ENCODE assay signal across 29 cellular contexts in the genomic region with DNA sequence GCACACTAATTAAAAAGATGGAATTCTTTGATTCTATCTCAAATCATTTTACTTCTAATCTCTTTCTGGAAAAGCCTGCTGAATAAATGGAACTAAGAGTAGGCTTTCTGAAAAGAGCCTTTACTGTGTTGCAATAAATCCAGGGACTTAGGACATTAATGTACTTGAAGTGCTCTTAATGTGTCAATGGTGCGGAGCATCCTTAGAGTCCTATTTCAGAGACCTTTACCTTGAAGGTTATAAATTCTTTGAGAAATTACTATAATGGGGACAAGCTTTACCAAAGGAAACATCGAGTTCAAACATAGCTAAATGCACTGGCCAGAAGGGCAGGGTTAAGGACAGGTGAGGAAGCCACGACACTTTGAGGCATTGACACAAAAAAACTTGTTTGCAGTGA. TPM values are rescaled to one million over a fixed set of nuclear protein-coding genes. Genes with fewer than 3 reads are reported as not detected.
DNase-seq lines count a peak whose midpoint lies in the region; ATAC-seq, FAIRE-seq and TF ChIP-seq lines count a peak whose summit lies in the region.
"Had no signal": no experiment of that assay in that cellular context is flagged by ENCODE, and none has a peak within 500 bp of the region (broad histone marks: within the 10 kb centered on the region; RNA-seq: fewer than 3 reads in every experiment).

No MANE protein-coding gene starts in this region.

- CTCF ChIA-PET in IMR-90 (lab: Yijun Ruan, JAX), result no interaction called here

- H3K27me3 ChIP-seq in IMR-90 (ENCODE audit: control insufficient read depth, insufficient read depth, low read length), result no peaks in the 10 kb centered on the region
- H3K27me3 ChIP-seq in small intestine (ENCODE audit: control insufficient read depth in 2 of 2, insufficient read depth in 2 of 2, low read length in 2 of 2), result no peaks in the 10 kb centered on the region
- H3K27me3 ChIP-seq: heart left ventricle, MG63, upper lobe of right lung had no signal

- no peak overlapping the region for H4K91ac ChIP-seq in IMR-90 (ENCODE audit: insufficient read depth, low read depth, low read length)

- H4K5ac ChIP-seq in IMR-90 (ENCODE audit: low read depth, low read length), result no peak overlapping the region

- no peak overlapping the region for H3K14ac ChIP-seq in IMR-90 (replicated peaks; ENCODE audit: low read depth, low read length)

- H2BK120ac ChIP-seq in IMR-90 (ENCODE audit: low read depth, low read length), result no peak overlapping the region

- dilution Hi-C loops in IMR-90 (cut with HindIII; ENCODE audit: low sequenced_read_pairs, unreplicated experiment), result no loop called here

- no peak overlapping the region for H2AFZ ChIP-seq in IMR-90 (replicated peaks; ENCODE audit: low read length, poor library complexity)
- H2AFZ ChIP-seq: parathyroid adenoma had no signal

- H2AK9ac ChIP-seq in IMR-90 (replicated peaks; ENCODE audit: low read depth, low read length, poor library complexity), result no peak overlapping the region

- H3K9me3 ChIP-seq in IMR-90 (ENCODE audit: control insufficient read depth, insufficient read depth, low read length), result no peaks in the 10 kb centered on the region
- no peaks in the 10 kb centered on the region for H3K9me3 ChIP-seq in small intestine (ENCODE audit: control insufficient read depth, low read depth)
- H3K9me3 ChIP-seq: MG63, upper lobe of right lung had no signal

- no peak for FAIRE-seq in small intestine (lab: Jason Lieb, UNC)
- FAIRE-seq: HTR-8/SVneo had no signal

- TF ChIP-seq RAD21 in IMR-90 (IDR thresholded peaks at IDR 0.05; ENCODE audit: low read length), result no peak

- no peak overlapping the region for H2BK5ac ChIP-seq in IMR-90 (ENCODE audit: low read depth, low read length, poor library complexity, severe bottlenecking)

- intact Hi-C loops in IMR-90 (cut with micrococcal nuclease), result no loop called here

- no peak overlapping the region for H3K27ac ChIP-seq in IMR-90 (ENCODE audit: insufficient read depth, low read length)
- no peak overlapping the region for H3K27ac ChIP-seq in small intestine (ENCODE audit: low read depth in 1 of 2, low read length in 1 of 2)
- H3K27ac ChIP-seq: heart left ventricle, parathyroid adenoma, upper lobe of right lung had no signal

- DNase-seq in NCI-H510A treated with DMSO at 0.1 percent for 48 hours (lab: John Stamatoyannopoulos, UW) (peak; percentile 82), NCI-H510A (lab: John Stamatoyannopoulos, UW) (no peak), IMR-90 (no peak), NCI-H524 (lab: John Stamatoyannopoulos, UW) (peak; percentile 34 to 63), left kidney (ENCODE audit: low read depth, low spot score) (peak; percentile 85), small intestine (no peak), amniotic stem cell (lab: John Stamatoyannopoulos, UW) (no peak)
- DNase-seq: activated CD4-positive, alpha-beta T cell treated with anti-CD3 and anti-CD28 coated beads for 4 hours; activated CD8-positive, alpha-beta memory T cell treated with anti-CD3 and anti-CD28 coated beads for 24 hours; activated effector memory CD4-positive, alpha-beta T cell treated with anti-CD3 and anti-CD28 coated beads, Interleukin-2, amount 50 U/mL, for 16 hours; activated T-cell treated with anti-CD3 and anti-CD28 coated beads, Interleukin-2, amount 50 U/mL, for 1 hour; CD4-positive, alpha-beta memory T cell; central memory CD4-positive, alpha-beta T cell; foreskin fibroblast; heart left ventricle; KG1; MG63; NCI-H2081; NK-92 treated with Interleukin-12 subunit alpha and Interleukin-12 subunit beta, amount 100 ng/mL, for 24 hours; right cardiac atrium; Right ventricle myocardium superior; stimulated activated CD4-positive, alpha-beta T cell treated with anti-CD3 and anti-CD28 coated beads, Interleukin-12 subunit alpha, Interleukin-12 subunit beta, amount 100 ng/mL, for 4 hours; stimulated activated CD4-positive, alpha-beta T cell treated with anti-CD3 and anti-CD28 coated beads, Interleukin-4, amount 100 ng/mL, for 24 hours; upper lobe of right lung had no signal

- TF ChIP-seq CTCF in IMR-90 (conservative IDR thresholded peaks at IDR 0.05; ENCODE audit: low read depth, low read length), result no peak

- H3K36me3 ChIP-seq in IMR-90 (ENCODE audit: control insufficient read depth, insufficient read depth, low read length) (no peaks in the 10 kb centered on the region), small intestine (ENCODE audit: control insufficient read depth in 2 of 2, insufficient read depth in 2 of 2, low read length in 2 of 2) (no peaks in the 10 kb centered on the region)
- H3K36me3 ChIP-seq: heart left ventricle, MG63, upper lobe of right lung had no signal

- H3K4ac ChIP-seq in IMR-90 (ENCODE audit: low read depth, low read length), result no peak overlapping the region

- TF ChIP-seq POLR2A in IMR-90 (IDR thresholded peaks at IDR 0.05; ENCODE audit: low read depth, low read length), result no peak

- H2BK20ac ChIP-seq in IMR-90 (ENCODE audit: low read depth, low read length), result no peak overlapping the region

- H3K4me1 ChIP-seq in IMR-90 (ENCODE audit: control insufficient read depth, insufficient read depth, low read length) (no peaks in the 10 kb centered on the region), small intestine (ENCODE audit: control insufficient read depth in 2 of 2, insufficient read depth in 1 of 2, low read depth in 1 of 2, low read length in 1 of 2) (no peaks in the 10 kb centered on the region)
- H3K4me1 ChIP-seq: parathyroid adenoma, upper lobe of right lung had no signal

- no TSS peak for BruUV-seq in IMR-90 (replicated peaks; lab: Mats Ljungman, UMichigan)

- H3K23ac ChIP-seq in IMR-90 (ENCODE audit: low read depth, low read length), result no peak overlapping the region

- H3K79me1 ChIP-seq in IMR-90 (ENCODE audit: low read depth in 1 of 2, low read length in 2 of 2), result no peaks in the 10 kb centered on the region

- no peak overlapping the region for H2BK15ac ChIP-seq in IMR-90 (ENCODE audit: low read depth, low read length)

- H3K56ac ChIP-seq in IMR-90 (ENCODE audit: extremely low read depth, insufficient read depth, low read length), result no peak overlapping the region

- H4K20me1 ChIP-seq in IMR-90 (ENCODE audit: insufficient read depth, low read length), result no peaks in the 10 kb centered on the region

- no CpG with 5 or more reads among the region's 3 CpGs for WGBS in IMR-90 (ENCODE audit: extremely low coverage in 2 of 2, insufficient read length in 1 of 2), 2 experiments
- WGBS in small intestine, 3 donors, result 58 to 64% (median 64%) methylated on average over 3 of the region's 3 CpGs

- H3K4me3 ChIP-seq in IMR-90 (ENCODE audit: insufficient read depth, low read depth, low read length) (no peak overlapping the region), small intestine (ENCODE audit: low read depth in 1 of 2, low read length in 2 of 2) (no peak overlapping the region)
- H3K4me3 ChIP-seq: heart left ventricle, MG63, upper lobe of right lung had no signal

- H3K9me1 ChIP-seq in IMR-90 (ENCODE audit: insufficient read depth, low read length), result no peaks in the 10 kb centered on the region

- no peak overlapping the region for H3K4me2 ChIP-seq in IMR-90 (ENCODE audit: low read depth, low read length)

- in situ Hi-C loops in IMR-90 (cut with MboI; ENCODE audit: low sequenced_read_pairs), result no loop called here

- no peak for ATAC-seq in IMR-90 (ENCODE audit: low read depth)
- ATAC-seq in GM19455 (IDR thresholded peaks at IDR 0.05; ENCODE audit: unreplicated experiment), result no peak
- ATAC-seq: esophagus mucosa; heart left ventricle; right cardiac atrium; stimulated activated effector memory CD8-positive, alpha-beta T cell treated with anti-CD3 and anti-CD28 coated beads, Interleukin-12 subunit alpha, Interleukin-12 subunit beta, amount 100 ng/mL, for 72 hours; upper lobe of right lung had no signal

- H4K8ac ChIP-seq in IMR-90 (ENCODE audit: low read depth in 2 of 2, low read length in 2 of 2), result no peak overlapping the region

- POLR2A ChIA-PET in IMR-90 (lab: Charles Lee; ENCODE audit: unreplicated experiment), result no interaction called here

- no peak overlapping the region for H3K9ac ChIP-seq in IMR-90 (ENCODE audit: low read depth, low read length)
- H3K9ac ChIP-seq: parathyroid adenoma had no signal

- no peak overlapping the region for H3K18ac ChIP-seq in IMR-90 (ENCODE audit: low read depth, low read length)

- H2AK5ac ChIP-seq in IMR-90 (ENCODE audit: low read depth, low read length), result no peak overlapping the region

TF ChIP-seq in IMR-90, 13 proteins besides CTCF, POLR2A, EP300 and RAD21:
- TF ChIP-seq CEBPB (IDR thresholded peaks at IDR 0.05; ENCODE audit: low read depth, low read length) (0 out of 2 replicates have a peak, but pooled peaks have one; percentile 11), NFE2L2 (IDR thresholded peaks at IDR 0.05; ENCODE audit: low read depth, low read length) (no peak)

RNA-seq across cellular contexts. Expression of a gene that starts 48.2 kb away (rescaled TPM):
- total RNA-seq in IMR-90 (2012; rRNA removed), result 11.5 and 29.2 TPM in 2 replicates
- polyA plus RNA-seq in IMR-90 (2012; rRNA removed) (3.8 and 4.5 TPM in 2 replicates), small intestine (10 to 100 TPM in 1 of 3 donors, 1 to 10 TPM in 2; 6.7 to 10.8 (median 8.4) TPM)
- 0.80 and 1.0 TPM in 2 replicates for polyA plus RNA-seq in IMR-90 (2012; cell fraction: cytosol; rRNA removed)
- 0.49 and 4.0 TPM in 2 replicates for polyA plus RNA-seq in IMR-90 (2012; cell fraction: nucleus; rRNA removed; ENCODE audit: low replicate concordance)

Comparison
In these comparisons a context has a peak if more than half of its experiments do, and no peak if none do; other contexts are left out.
1. DNase-seq: peak in NCI-H510A treated with DMSO at 0.1 percent for 48 hours (single experiment), NCI-H524 (2 of 2) and left kidney (single experiment); none in NCI-H510A (single experiment), IMR-90 (single experiment), small intestine (single experiment) and amniotic stem cell (single experiment).